Comparison of ENCODE assay signal across 11 cellular contexts in the genomic region with DNA sequence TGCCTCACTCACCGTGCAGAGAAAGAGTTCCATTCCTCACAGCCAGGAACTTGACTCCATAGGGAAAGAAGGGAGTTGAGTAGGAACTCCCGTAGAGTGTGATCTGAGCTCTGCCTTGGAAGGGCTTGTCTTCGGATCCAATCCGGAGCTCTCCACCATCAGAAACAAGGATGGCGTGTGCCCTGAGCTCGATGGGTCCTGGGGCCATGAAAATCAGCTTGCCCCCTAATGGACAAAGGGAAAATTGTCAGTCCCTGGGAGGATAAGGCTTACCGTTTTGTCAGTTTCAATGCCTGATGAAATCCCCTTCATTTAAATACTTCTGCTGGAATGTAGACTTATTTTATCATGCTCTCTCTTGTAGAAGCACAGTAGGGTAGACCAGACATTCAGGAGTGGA.
DNase-seq lines count a peak whose midpoint lies in the region; TF ChIP-seq lines count a peak whose summit lies in the region.
"Had no signal": no experiment of that assay in that cellular context is flagged by ENCODE, and none has a peak within 500 bp of the region (broad histone marks: within the 10 kb centered on the region; RNA-seq: fewer than 3 reads in every experiment).

No MANE protein-coding gene starts in this region.

- POLR2A ChIA-PET in HEK293T (lab: Yijun Ruan, JAX) (no interaction called here), OCI-LY7 (lab: Charles Lee) (interaction anchor here (0.7 to 0.8 kb wide), 2 partner anchors 11 to 67 kb away, joined by 3 to 4 read pairs; no protein-coding TSS in a partner anchor)
- POLR2A ChIA-PET in activated CD4-positive, alpha-beta memory T cell treated with anti-CD3 and anti-CD28 coated beads for 36 hours (lab: Charles Lee) = no interaction called here

- H3K4me3 ChIP-seq in OCI-LY7 (ENCODE audit: low read depth, low read length, poor library complexity, severe bottlenecking) (no peak overlapping the region), iPS DF 6.9 (ENCODE audit: low read length) (no peak overlapping the region), coronary artery (no peak overlapping the region)
- H3K4me3 ChIP-seq: SJSA1 had no signal

- H3K27me3 ChIP-seq in iPS DF 6.9 (ENCODE audit: control insufficient read depth, insufficient read depth, low read length) = no peaks in the 10 kb centered on the region

- H3K4me1 Mint-ChIP-seq in activated CD4-positive, alpha-beta memory T cell treated with anti-CD3 and anti-CD28 coated beads for 36 hours (ENCODE audit: low read depth) = no peaks in the 10 kb centered on the region
- H3K4me1 Mint-ChIP-seq: stimulated activated memory B cell treated with anti-CD40 and anti-IgM and Interleukin-4, amounts not matched to agents 10 μg/mL and 1 μg/mL and 100 μg/mL, for 72 hours had no signal

- H3K9me3 Mint-ChIP-seq in activated CD4-positive, alpha-beta memory T cell treated with anti-CD3 and anti-CD28 coated beads for 36 hours = no peaks in the 10 kb centered on the region
- H3K9me3 Mint-ChIP-seq: activated naive CD4-positive, alpha-beta T cell treated with anti-CD3 and anti-CD28 coated beads for 36 hours; stimulated activated memory B cell treated with anti-CD40 and anti-IgM and Interleukin-4, amounts not matched to agents 10 μg/mL and 1 μg/mL and 100 μg/mL, for 72 hours had no signal

- no peaks in the 10 kb centered on the region for H3K9me2 ChIP-seq in OCI-LY7 (ENCODE audit: insufficient read depth, low read length)

- no peaks in the 10 kb centered on the region for H3K4me1 ChIP-seq in OCI-LY7 (ENCODE audit: insufficient read depth, low read length, poor library complexity, severe bottlenecking)
- H3K4me1 ChIP-seq in iPS DF 6.9 (ENCODE audit: control insufficient read depth, insufficient read depth, low read length) = no peaks in the 10 kb centered on the region
- H3K4me1 ChIP-seq: SJSA1 had no signal

- no peak overlapping the region for H2AFZ ChIP-seq in OCI-LY7 (ENCODE audit: low read length)

- H3K36me3 Mint-ChIP-seq in activated CD4-positive, alpha-beta memory T cell treated with anti-CD3 and anti-CD28 coated beads for 36 hours = no peaks in the 10 kb centered on the region
- H3K36me3 Mint-ChIP-seq: stimulated activated memory B cell treated with anti-CD40 and anti-IgM and Interleukin-4, amounts not matched to agents 10 μg/mL and 1 μg/mL and 100 μg/mL, for 72 hours had no signal

- BruUV-seq in OCI-LY7 (replicated peaks; lab: Mats Ljungman, UMichigan) = no TSS peak

- no peaks in the 10 kb centered on the region for H4K20me1 ChIP-seq in OCI-LY7 (ENCODE audit: insufficient read depth, low read length)

- TF ChIP-seq CTCF in OCI-LY7 (conservative IDR thresholded peaks at IDR 0.05; ENCODE audit: low read length) (peak; percentile 65), coronary artery (IDR thresholded peaks at IDR 0.05) (no peak)

- H3K27ac Mint-ChIP-seq in activated CD4-positive, alpha-beta memory T cell treated with anti-CD3 and anti-CD28 coated beads for 36 hours = no peak overlapping the region
- H3K27ac Mint-ChIP-seq: activated naive CD4-positive, alpha-beta T cell treated with anti-CD3 and anti-CD28 coated beads for 36 hours; stimulated activated memory B cell treated with anti-CD40 and anti-IgM and Interleukin-4, amounts not matched to agents 10 μg/mL and 1 μg/mL and 100 μg/mL, for 72 hours had no signal

- H3K27me3 Mint-ChIP-seq in activated CD4-positive, alpha-beta memory T cell treated with anti-CD3 and anti-CD28 coated beads for 36 hours = peaks cover 2% of the 10 kb centered on the region

- CTCF ChIA-PET in HEK293T (lab: Yijun Ruan, JAX) = interaction anchor here (0.6 to 1.0 kb wide), 2 partner anchors 9 to 21 kb away, joined by 3 read pairs; no protein-coding TSS in a partner anchor
- CTCF ChIA-PET in OCI-LY7 (lab: Charles Lee; ENCODE audit: unreplicated experiment) = no interaction called here
- CTCF ChIA-PET in activated CD4-positive, alpha-beta memory T cell treated with anti-CD3 and anti-CD28 coated beads for 36 hours (lab: Charles Lee) = no interaction called here

- intact Hi-C loops in OCI-LY7 (cut with micrococcal nuclease; ENCODE audit: unreplicated experiment) = no loop called here
- intact Hi-C loops in activated CD4-positive, alpha-beta memory T cell treated with anti-CD3 and anti-CD28 coated beads for 36 hours (cut with micrococcal nuclease) = no loop called here

- H3K9me3 ChIP-seq in OCI-LY7 (ENCODE audit: low read length) (no peaks in the 10 kb centered on the region), iPS DF 6.9 (ENCODE audit: control insufficient read depth, insufficient read depth, low read length) (no peaks in the 10 kb centered on the region)
- H3K9me3 ChIP-seq: SJSA1 had no signal

- no peak overlapping the region for H3K27ac ChIP-seq in OCI-LY7 (ENCODE audit: low read depth, low read length, poor library complexity, severe bottlenecking)
- no peak overlapping the region for H3K27ac ChIP-seq in iPS DF 6.9 (ENCODE audit: low read length)
- no peak overlapping the region for H3K27ac ChIP-seq in coronary artery
- H3K27ac ChIP-seq: SJSA1 had no signal

- DNase-seq in ELR (ENCODE audit: low read depth) (peak; percentile 19), HEK293T (ENCODE audit: extremely low spot score) (peak; percentile 63), OCI-LY7 (ENCODE audit: low spot score) (peak; percentile 10), iPS DF 6.9 (ENCODE audit: low read depth, low spot score) (peak; percentile 37), NCI-H526 treated with DMSO at 0.1 percent for 48 hours (lab: John Stamatoyannopoulos, UW) (no peak), coronary artery (ENCODE audit: low spot score) (no peak)
- DNase-seq in activated T-cell treated with anti-CD3 and anti-CD28 coated beads, Interleukin-2, amount 50 U/mL, for 48 hours = no peak
- DNase-seq in activated CD4-positive, alpha-beta memory T cell treated with anti-CD3 and anti-CD28 coated beads for 36 hours = no peak
- DNase-seq: activated naive CD4-positive, alpha-beta T cell treated with anti-CD3 and anti-CD28 coated beads for 36 hours had no signal

- no peak overlapping the region for H3K4me2 ChIP-seq in OCI-LY7 (ENCODE audit: low read length)

- no peak overlapping the region for H3K4me3 Mint-ChIP-seq in activated CD4-positive, alpha-beta memory T cell treated with anti-CD3 and anti-CD28 coated beads for 36 hours
- H3K4me3 Mint-ChIP-seq: activated naive CD4-positive, alpha-beta T cell treated with anti-CD3 and anti-CD28 coated beads for 36 hours; stimulated activated memory B cell treated with anti-CD40 and anti-IgM and Interleukin-4, amounts not matched to agents 10 μg/mL and 1 μg/mL and 100 μg/mL, for 72 hours had no signal

- WGBS in iPS DF 6.9 (ENCODE audit: insufficient coverage, insufficient read length) = no CpG with 5 or more reads among the region's 7 CpGs

- H3K79me2 ChIP-seq in OCI-LY7 (ENCODE audit: insufficient read depth, low read depth, low read length) = no peaks in the 10 kb centered on the region

- H3K36me3 ChIP-seq in OCI-LY7 (ENCODE audit: insufficient read depth, low read length) (no peaks in the 10 kb centered on the region), iPS DF 6.9 (ENCODE audit: control insufficient read depth, insufficient read depth, low read length) (no peaks in the 10 kb centered on the region)
- H3K36me3 ChIP-seq: SJSA1 had no signal

TF ChIP-seq in HEK293T, 16 proteins besides CTCF, POLR2A, EP300 and RAD21:
- TF ChIP-seq ARNT (IDR thresholded peaks at IDR 0.05) = no peak
- no peak for TF ChIP-seq NFRKB (IDR thresholded peaks at IDR 0.05)
- no peak for TF ChIP-seq LEF1 (IDR thresholded peaks at IDR 0.05; ENCODE audit: borderline replicate concordance)
- no peak for TF ChIP-seq FOXA1 (IDR thresholded peaks at IDR 0.05)
- TF ChIP-seq FOXK2 (IDR thresholded peaks at IDR 0.05) = no peak
- TF ChIP-seq SP1 (IDR thresholded peaks at IDR 0.05) = no peak
- TF ChIP-seq L3MBTL2 (conservative IDR thresholded peaks at IDR 0.05) = no peak
- TF ChIP-seq ELF4 (IDR thresholded peaks at IDR 0.05) = no peak
- TF ChIP-seq BHLHE40 (IDR thresholded peaks at IDR 0.05; ENCODE audit: borderline replicate concordance) = no peak

Comparison
In these comparisons a context has a peak if more than half of its experiments do, and no peak if none do; other contexts are left out.
1. DNase-seq: peak in ELR (single experiment), HEK293T (single experiment), OCI-LY7 (single experiment) and iPS DF 6.9 (single experiment); none in activated T-cell treated with anti-CD3 and anti-CD28 coated beads, Interleukin-2, amount 50 U/mL, for 48 hours (0 of 2), NCI-H526 treated with DMSO at 0.1 percent for 48 hours (single experiment), activated CD4-positive, alpha-beta memory T cell treated with anti-CD3 and anti-CD28 coated beads for 36 hours (single experiment) and coronary artery (single experiment).